ENCODE assay signal across 1 cellular context in genomic region chr7:132998763-132999162, GRCh38.
TF ChIP-seq lines count a peak whose summit lies in the region.

No MANE protein-coding gene starts in this region.

TF ChIP-seq in H1, 55 proteins besides CTCF, POLR2A, EP300 and RAD21:
- no peak for TF ChIP-seq USF2 (IDR thresholded peaks at IDR 0.05; ENCODE audit: low read length)
- no peak for TF ChIP-seq HDAC2 (IDR thresholded peaks at IDR 0.05; ENCODE audit: borderline replicate concordance in 1 of 2, low read depth in 2 of 2, low read length in 2 of 2)
- TF ChIP-seq CEBPB (IDR thresholded peaks at IDR 0.05; ENCODE audit: low read depth, low read length), result no peak
- no peak for TF ChIP-seq NRF1 (IDR thresholded peaks at IDR 0.05; ENCODE audit: low read depth, low read length)
- no peak for TF ChIP-seq CHD1 (IDR thresholded peaks at IDR 0.05; ENCODE audit: low read depth, low read length)
- TF ChIP-seq CBX8 (IDR thresholded peaks at IDR 0.05; ENCODE audit: borderline replicate concordance, low read depth, low read length), result no peak
- TF ChIP-seq KDM4A (IDR thresholded peaks at IDR 0.05; ENCODE audit: low read depth, low read length, severe bottlenecking), result no peak
- no peak for TF ChIP-seq SP1 (IDR thresholded peaks at IDR 0.05; ENCODE audit: low read depth, low read length)
- TF ChIP-seq CTBP2 (IDR thresholded peaks at IDR 0.05; ENCODE audit: borderline replicate concordance, insufficient read depth, insufficient read length, low read length), result no peak
- TF ChIP-seq ATF3 (IDR thresholded peaks at IDR 0.05; ENCODE audit: insufficient read depth, low read depth, low read length), result no peak
- TF ChIP-seq GABPA (IDR thresholded peaks at IDR 0.05; ENCODE audit: borderline replicate concordance, insufficient read depth, low read length), result no peak
- peak; percentile 74 for TF ChIP-seq TEAD4 (IDR thresholded peaks at IDR 0.05; ENCODE audit: low read depth, low read length)
- TF ChIP-seq RFX5 (IDR thresholded peaks at IDR 0.05; ENCODE audit: borderline replicate concordance, low read depth, low read length), result no peak
- TF ChIP-seq KDM1A (IDR thresholded peaks at IDR 0.05; ENCODE audit: borderline replicate concordance, low read length), result no peak
- peak; percentile 75 for TF ChIP-seq CHD7 (IDR thresholded peaks at IDR 0.05; ENCODE audit: insufficient replicate concordance, low read length)
- TF ChIP-seq BCL11A (IDR thresholded peaks at IDR 0.05; ENCODE audit: low read depth in 2 of 2, low read length in 2 of 2), result no peak
- TF ChIP-seq POU5F1 (IDR thresholded peaks at IDR 0.05; ENCODE audit: low read depth, low read length), result no peak
- no peak for TF ChIP-seq SIN3A (conservative IDR thresholded peaks at IDR 0.05 in 1 of 2, IDR thresholded peaks at IDR 0.05 in 1 of 2; ENCODE audit: low read depth in 1 of 2, low read length in 2 of 2)
